ENCODE assay signal across 9 cellular contexts in the genomic region with DNA sequence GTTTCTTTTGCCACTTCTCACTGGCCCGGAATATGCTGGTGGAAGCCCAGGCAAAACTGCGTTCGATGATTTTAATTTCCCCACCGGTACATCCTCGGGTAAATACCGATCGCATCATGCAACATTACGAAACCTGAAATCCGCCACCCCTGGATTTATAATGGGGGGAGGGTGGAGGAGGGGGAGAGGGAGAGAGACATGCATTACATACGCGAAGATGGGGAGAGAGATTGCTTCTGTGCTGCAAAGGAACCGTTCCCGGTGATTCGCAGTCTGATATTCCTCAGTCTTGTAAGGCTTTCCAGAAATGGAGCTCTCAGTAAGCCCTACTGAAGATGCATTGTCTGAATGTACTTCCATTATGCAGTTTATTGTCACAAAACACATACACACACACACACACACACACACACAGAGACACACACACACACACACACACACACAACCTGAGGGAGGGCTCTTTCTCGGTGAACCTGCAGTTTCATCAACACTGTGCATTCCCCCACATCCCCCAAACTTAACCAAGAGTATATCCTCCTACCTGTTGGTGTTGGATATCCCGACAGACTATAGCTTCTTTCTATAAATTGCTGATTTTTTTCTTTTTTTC. TPM values are rescaled to one million over a fixed set of nuclear protein-coding genes. Genes with fewer than 3 reads are reported as not detected.
DNase-seq lines count a peak whose midpoint lies in the region; ATAC-seq and TF ChIP-seq lines count a peak whose summit lies in the region.
"Had no signal": no experiment of that assay in that cellular context is flagged by ENCODE, and none has a peak within 500 bp of the region (broad histone marks: within the 10 kb centered on the region; RNA-seq: fewer than 3 reads in every experiment).

No MANE protein-coding gene starts in this region.

- 40% methylated on average over 16 of the region's 16 CpGs for WGBS in esophagus muscularis mucosa
- WGBS in endodermal cell (ENCODE audit: insufficient coverage in 1 of 2, insufficient read length in 1 of 2), 2 experiments = 68 to 78% methylated on average over 8 to 15 of the region's 16 CpGs

- H3K9me3 ChIP-seq in CD4-positive, alpha-beta T cell (ENCODE audit: control insufficient read depth, low read length) = no peaks in the 10 kb centered on the region
- H3K9me3 ChIP-seq in Panc1 (ENCODE audit: control insufficient read depth, insufficient read depth, low read depth, low read length) = no peaks in the 10 kb centered on the region
- no peaks in the 10 kb centered on the region for H3K9me3 ChIP-seq in esophagus muscularis mucosa
- no peaks in the 10 kb centered on the region for H3K9me3 ChIP-seq in endodermal cell (ENCODE audit: control insufficient read depth, low read length)

- H3K4me3 ChIP-seq in Panc1 (ENCODE audit: low read depth in 2 of 2, low read length in 2 of 2) (peak overlapping the region; percentile 7 to 34; a peak in 3 of 4 replicates), esophagus muscularis mucosa (peak overlapping the region; percentile 50 to 65 (median 51)), endodermal cell (ENCODE audit: low read length) (no peak overlapping the region)

- no peak for TF ChIP-seq EP300 in esophagus muscularis mucosa (IDR thresholded peaks at IDR 0.05)

- no peak overlapping the region for H3K27ac Mint-ChIP-seq in CD4-positive, alpha-beta T cell
- H3K27ac Mint-ChIP-seq in endodermal cell = no peak overlapping the region

- no peaks in the 10 kb centered on the region for H3K36me3 Mint-ChIP-seq in CD4-positive, alpha-beta T cell (ENCODE audit: low read depth)
- H3K36me3 Mint-ChIP-seq in endodermal cell (ENCODE audit: low read depth) = no peaks in the 10 kb centered on the region

- intact Hi-C loops in CD4-positive, alpha-beta T cell (cut with DNase I, micrococcal nuclease) = no loop called here
- intact Hi-C loops in Panc1 (cut with micrococcal nuclease; ENCODE audit: unreplicated experiment) (no loop called here), esophagus muscularis mucosa (cut with DNase I) (no loop called here)

- H3K36me3 ChIP-seq in Panc1 (ENCODE audit: control insufficient read depth, insufficient read depth, low read length) (no peaks in the 10 kb centered on the region), esophagus muscularis mucosa (no peaks in the 10 kb centered on the region), endodermal cell (ENCODE audit: control insufficient read depth, insufficient read depth, low read length) (no peaks in the 10 kb centered on the region)

- H3K4me1 ChIP-seq in Panc1 (ENCODE audit: control insufficient read depth, insufficient read depth, low read length) (no peaks in the 10 kb centered on the region), esophagus muscularis mucosa (peaks cover 0 to 22% (median 16%) of the 10 kb centered on the region in 4 donors), endodermal cell (ENCODE audit: control insufficient read depth, insufficient read depth, low read length) (no peaks in the 10 kb centered on the region)
- H3K4me1 ChIP-seq: foreskin keratinocyte had no signal

- BruUV-seq in Panc1 (replicated peaks; lab: Mats Ljungman, UMichigan) = no TSS peak

- peak; percentile 14 for ATAC-seq in CD4-positive, alpha-beta T cell (ENCODE audit: poor library complexity)
- ATAC-seq in Panc1 = no peak
- ATAC-seq in GM18505 (IDR thresholded peaks at IDR 0.05; ENCODE audit: unreplicated experiment) = no peak
- no peak for ATAC-seq in HG03045 (IDR thresholded peaks at IDR 0.05; ENCODE audit: unreplicated experiment)

- CTCF ChIA-PET in CD4-positive, alpha-beta T cell (lab: Charles Lee) = interaction anchor here (0.6 kb wide), 1 partner anchor 39 kb away, joined by 5 read pairs; no protein-coding TSS in a partner anchor
- CTCF ChIA-PET in Panc1 (lab: Charles Lee) = interaction anchor here (0.5 kb wide), 1 partner anchor 602 kb away, joined by 3 read pairs; no protein-coding TSS in a partner anchor

- POLR2A ChIA-PET in CD4-positive, alpha-beta T cell (lab: Charles Lee) = no interaction called here
- POLR2A ChIA-PET in Panc1 (lab: Charles Lee) = no interaction called here

- H3K27ac ChIP-seq in CD4-positive, alpha-beta T cell (ENCODE audit: low read depth, low read length) = no peak overlapping the region
- H3K27ac ChIP-seq in Panc1 (ENCODE audit: low read length) (no peak overlapping the region), esophagus muscularis mucosa (replicated peaks in 1 of 4) (no peak overlapping the region), endodermal cell (ENCODE audit: low read depth, low read length) (no peak overlapping the region)

- no peaks in the 10 kb centered on the region for H3K9me3 Mint-ChIP-seq in CD4-positive, alpha-beta T cell
- no peaks in the 10 kb centered on the region for H3K9me3 Mint-ChIP-seq in endodermal cell

- H3K9ac ChIP-seq in endodermal cell (ENCODE audit: extremely low read depth, low read length, poor library complexity, severe bottlenecking) = no peak overlapping the region

- H3K4me1 Mint-ChIP-seq in CD4-positive, alpha-beta T cell (ENCODE audit: low read depth) = peaks cover 12% of the 10 kb centered on the region
- H3K4me1 Mint-ChIP-seq in endodermal cell = peaks cover 1% of the 10 kb centered on the region

- peaks cover 63% of the 10 kb centered on the region for H3K27me3 ChIP-seq in CD4-positive, alpha-beta T cell (ENCODE audit: control insufficient read depth, insufficient read depth, low read length)
- H3K27me3 ChIP-seq in Panc1 (ENCODE audit: control insufficient read depth, insufficient read depth, low read length) (peaks cover 16% of the 10 kb centered on the region), esophagus muscularis mucosa (peaks cover 0 to 11% (median 0%) of the 10 kb centered on the region in 4 donors), endodermal cell (ENCODE audit: control insufficient read depth, insufficient read depth, low read length, poor library complexity, severe bottlenecking) (peaks cover 35% of the 10 kb centered on the region)

- in situ Hi-C loops in Panc1 (cut with HindIII; ENCODE audit: low pct_unique_long_range_greater_than_20kb, low sequenced_read_pairs) = no loop called here

- no peak overlapping the region for H3K4me3 Mint-ChIP-seq in CD4-positive, alpha-beta T cell
- H3K4me3 Mint-ChIP-seq in endodermal cell = no peak overlapping the region

- no peak for DNase-seq in CD4-positive, alpha-beta T cell
- DNase-seq in H4 (ENCODE audit: low spot score) = peak; percentile 8
- no peak for DNase-seq in Panc1 (ENCODE audit: low read depth, low spot score)
- no peak for DNase-seq in esophagus muscularis mucosa (ENCODE audit: extremely low spot score)
- peak; percentile 63 for DNase-seq in putamen (ENCODE audit: low spot score)
- no peak for DNase-seq in endodermal cell

- TF ChIP-seq POLR2A in esophagus muscularis mucosa (IDR thresholded peaks at IDR 0.05; ENCODE audit: low read depth) (no peak), GM18505 (IDR thresholded peaks at IDR 0.05; ENCODE audit: borderline replicate concordance, extremely low read depth, insufficient read depth, insufficient read length) (no peak)

- H3K27me3 Mint-ChIP-seq in CD4-positive, alpha-beta T cell = peaks cover 70% of the 10 kb centered on the region
- peaks cover 58% of the 10 kb centered on the region for H3K27me3 Mint-ChIP-seq in endodermal cell (ENCODE audit: insufficient read depth)

- no peak for TF ChIP-seq CTCF in CD4-positive, alpha-beta T cell (IDR thresholded peaks at IDR 0.05)
- TF ChIP-seq CTCF in Panc1 (IDR thresholded peaks at IDR 0.05) (no peak), esophagus muscularis mucosa (IDR thresholded peaks at IDR 0.05) (no peak), endodermal cell (conservative IDR thresholded peaks at IDR 0.05) (no peak)

RNA-seq across cellular contexts. Expression of a gene that starts 0.7 kb away (rescaled TPM):
- not detected for total RNA-seq in CD4-positive, alpha-beta T cell
- 2.4 and 2.7 TPM in 2 replicates for total RNA-seq in H4 (2014; rRNA removed; shearing (Covaris generic))
- not detected for total RNA-seq in Panc1 (2021; ENCODE audit: unreplicated experiment)
- not detected for polyA plus RNA-seq in Panc1 (2012; ENCODE audit: insufficient read length)
- 1 to 10 TPM in 2 of 4 donors, under 1 TPM in 1, not detected in 1; 0.46 to 1.7 (median 1.7) TPM for total RNA-seq in esophagus muscularis mucosa
- total RNA-seq in endodermal cell = under 1 TPM in 1 of 2 donors, not detected in 1; 0.13 TPM
- polyA plus RNA-seq in endodermal cell (2013, experiment 1 of 2) = 2.1 TPM
- polyA plus RNA-seq in endodermal cell (2013, experiment 2 of 2) = 3.9 TPM

RNA-seq across cellular contexts. Expression of a gene that starts 32.5 kb away (rescaled TPM):
- 1 to 10 TPM; 2.7 to 3.5 TPM for total RNA-seq in CD4-positive, alpha-beta T cell
- 131 and 137 TPM in 2 replicates for total RNA-seq in H4 (2014; rRNA removed; shearing (Covaris generic))
- total RNA-seq in Panc1 (2021; ENCODE audit: unreplicated experiment) (10.1 TPM), esophagus muscularis mucosa (10 to 100 TPM; 25.2 to 37.8 (median 35.2) TPM), endodermal cell (10 to 100 TPM; 36.2 to 45.8 TPM)
- polyA plus RNA-seq in Panc1 (2012; ENCODE audit: insufficient read length) = 6.6 TPM
- 53.4 TPM for polyA plus RNA-seq in endodermal cell (2013, experiment 1 of 2)
- polyA plus RNA-seq in endodermal cell (2013, experiment 2 of 2) = 48.9 TPM

Comparison
In these comparisons a context has a peak if more than half of its experiments do, and no peak if none do; other contexts are left out.
1. DNase-seq: peak in H4 (single experiment) and putamen (single experiment); none in CD4-positive, alpha-beta T cell (0 of 10), Panc1 (single experiment), esophagus muscularis mucosa (single experiment) and endodermal cell (single experiment).